Comparison of ENCODE assay signal across 23 cellular contexts in genomic region chr3:49669352-49669751, GRCh38.
"Had no signal": no experiment of that assay in that cellular context is flagged by ENCODE, and none has a peak within 500 bp of the region (broad histone marks: within the 10 kb centered on the region; RNA-seq: fewer than 3 reads in every experiment).

No MANE protein-coding gene starts in this region.

- DNase-seq: activated CD4-positive, alpha-beta T cell treated with anti-CD3 and anti-CD28 coated beads for 48 hours; activated CD4-positive, alpha-beta T cell treated with anti-CD3 and anti-CD28 coated beads, Interleukin-2, amount 50 U/mL, for 48 hours; activated CD4-positive, CD25-positive, alpha-beta regulatory T cell treated with anti-CD3 and anti-CD28 coated beads, Interleukin-2, amount 50 U/mL, for 72 hours; activated CD8-positive, alpha-beta memory T cell treated with anti-CD3 and anti-CD28 coated beads, Interleukin-2, amount 10 ng/mL, durations not matched to agents 7 days and 5 days; activated effector memory CD4-positive, alpha-beta T cell treated with Interleukin-2 at 50 U/mL for 16 hours; activated naive CD4-positive, alpha-beta T cell; activated T-cell treated with anti-CD3 and anti-CD28 coated beads, Interleukin-2, amount 50 U/mL, for 24 hours; amniotic stem cell; NCI-H1048; NCI-H146; NCI-H187 treated with DMSO at 0.1 percent for 48 hours; NCI-H2171 treated with DMSO at 0.1 percent for 48 hours; NCI-H345; NCI-H510A; NCI-H526 treated with DMSO at 0.1 percent for 48 hours; NCI-H82; Peyer's patch; SHP77 treated with DMSO at 0.1 percent for 48 hours; T-helper 17 cell; T-helper 9 cell had no signal

- H3K27me3 ChIP-seq: ascending aorta, Peyer's patch had no signal

- H3K36me3 ChIP-seq: ascending aorta, Peyer's patch had no signal

- H3K27ac ChIP-seq: ascending aorta, Peyer's patch had no signal

- H3K4me3 ChIP-seq: ascending aorta, K562, Peyer's patch had no signal

- FAIRE-seq: K562 had no signal

- ATAC-seq: activated CD8-positive, alpha-beta memory T cell treated with anti-CD3 and anti-CD28 coated beads, Interleukin-2, amount 10 ng/mL, durations not matched to agents 7 days and 5 days; K562; T-helper 17 cell; WTC11 had no signal

- H3K9me3 ChIP-seq: ascending aorta, Peyer's patch had no signal
